2 cellular contexts compared by ENCODE assay signal in the genomic region with DNA sequence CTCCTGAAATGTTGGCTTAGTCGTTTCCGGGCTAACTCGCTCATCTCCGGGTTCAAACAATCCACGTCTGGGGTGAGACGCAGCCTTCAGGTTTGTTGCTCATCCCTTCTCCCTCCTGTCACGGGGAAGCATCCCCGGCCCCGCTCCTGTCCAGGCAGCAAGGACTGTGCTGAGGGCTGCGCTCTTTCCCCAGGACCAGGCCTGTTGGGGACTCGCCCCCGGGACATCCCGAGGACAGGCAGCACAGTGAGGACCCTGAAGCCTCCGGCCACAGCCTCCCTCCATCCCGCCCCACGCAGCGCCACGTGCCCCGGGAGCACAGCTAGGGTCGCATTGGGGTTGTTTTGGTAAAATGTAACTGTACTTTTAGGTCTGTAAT.
TF ChIP-seq lines count a peak whose summit lies in the region.

No MANE protein-coding gene starts in this region.

TF ChIP-seq in SK-N-SH, 30 proteins besides CTCF, POLR2A, EP300 and RAD21 (continued from another document):
- TF ChIP-seq FOXM1 (IDR thresholded peaks at IDR 0.05; ENCODE audit: low read depth) (no peak), PBX3 (IDR thresholded peaks at IDR 0.05) (no peak), IRF3 (IDR thresholded peaks at IDR 0.05; ENCODE audit: low read depth, low read length) (no peak), FOXJ3 (CRISPR knock-in tag; IDR thresholded peaks at IDR 0.05) (no peak)
- TF ChIP-seq, protein P1, sequence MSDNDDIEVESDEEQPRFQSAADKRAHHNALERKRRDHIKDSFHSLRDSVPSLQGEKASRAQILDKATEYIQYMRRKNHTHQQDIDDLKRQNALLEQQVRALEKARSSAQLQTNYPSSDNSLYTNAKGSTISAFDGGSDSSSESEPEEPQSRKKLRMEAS (IDR thresholded peaks at IDR 0.05; ENCODE audit: low read depth) = no peak
- TF ChIP-seq, protein P2, sequence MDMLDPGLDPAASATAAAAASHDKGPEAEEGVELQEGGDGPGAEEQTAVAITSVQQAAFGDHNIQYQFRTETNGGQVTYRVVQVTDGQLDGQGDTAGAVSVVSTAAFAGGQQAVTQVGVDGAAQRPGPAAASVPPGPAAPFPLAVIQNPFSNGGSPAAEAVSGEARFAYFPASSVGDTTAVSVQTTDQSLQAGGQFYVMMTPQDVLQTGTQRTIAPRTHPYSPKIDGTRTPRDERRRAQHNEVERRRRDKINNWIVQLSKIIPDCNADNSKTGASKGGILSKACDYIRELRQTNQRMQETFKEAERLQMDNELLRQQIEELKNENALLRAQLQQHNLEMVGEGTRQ (IDR thresholded peaks at IDR 0.05; ENCODE audit: borderline replicate concordance, low read depth, low read length) = no peak

TF ChIP-seq in SK-N-SH treated with all-trans-retinoic acid at 6 μM for 48 hours, 23 proteins besides CTCF, POLR2A, EP300 and RAD21 (continued from another document):
- no peak for TF ChIP-seq PPARA (CRISPR knock-in tag; IDR thresholded peaks at IDR 0.05; ENCODE audit: borderline replicate concordance)
- no peak for TF ChIP-seq ZFP30 (CRISPR knock-in tag; IDR thresholded peaks at IDR 0.05)
- TF ChIP-seq GLIS3 (CRISPR knock-in tag; IDR thresholded peaks at IDR 0.05) = no peak
- no peak for TF ChIP-seq ESRRG (CRISPR knock-in tag; IDR thresholded peaks at IDR 0.05)
- TF ChIP-seq CSRNP3 (CRISPR knock-in tag; IDR thresholded peaks at IDR 0.05) = no peak
- TF ChIP-seq RARB (CRISPR knock-in tag; IDR thresholded peaks at IDR 0.05) = no peak
